In genomic region chr5:43063731-43064171, GRCh38 we compare ENCODE assay signal across 8 cellular contexts. TPM values are rescaled to one million over a fixed set of nuclear protein-coding genes. Genes with fewer than 3 reads are reported as not detected.
A peak's percentile ranks its signal among the peaks of the same experiment; 100 is the strongest.
DNase-seq lines count a peak whose midpoint lies in the region; ATAC-seq and TF ChIP-seq lines count a peak whose summit lies in the region.

No MANE protein-coding gene starts in this region.

- peaks cover 40% of the 10 kb centered on the region for H3K4me1 ChIP-seq in SJSA1 (replicated peaks)
- peaks cover 11 to 26% (median 12%) of the 10 kb centered on the region in 3 donors for H3K4me1 ChIP-seq in esophagus squamous epithelium
- H3K4me1 ChIP-seq in gastrocnemius medialis: peaks cover 18 to 21% of the 10 kb centered on the region in 2 donors

- H3K4me3 ChIP-seq in SJSA1 (no peak overlapping the region; the same call in 1 of the 2 replicates), esophagus squamous epithelium (no peak overlapping the region), gastrocnemius medialis (peak overlapping the region in 1 of 4 donors; percentile 88)

- TF ChIP-seq POLR2A in esophagus squamous epithelium (IDR thresholded peaks at IDR 0.05): no peak
- no peak for TF ChIP-seq POLR2A in gastrocnemius medialis (IDR thresholded peaks at IDR 0.05)

- peak overlapping the region; percentile 98 for H3K27ac ChIP-seq in SJSA1
- peak overlapping the region; percentile 18 to 99 (median 99) for H3K27ac ChIP-seq in esophagus squamous epithelium
- H3K27ac ChIP-seq in gastrocnemius medialis: peak overlapping the region; percentile 91 to 98 (median 94)

- DNase-seq in GDM1 (lab: John Stamatoyannopoulos, UW) (peak; percentile 39), SJSA1 (ENCODE audit: low read depth in 1 of 2, low spot score in 2 of 2) (peak; percentile 55 to 66), esophagus squamous epithelium (lab: John Stamatoyannopoulos, UW) (no peak), gastrocnemius medialis (no peak), NOMO-1 treated with dmso at 0.1 percent for 144 hours (lab: John Stamatoyannopoulos, UW; ENCODE audit: unreplicated experiment) (no peak), DMS79 treated with DMSO at 0.1 percent for 48 hours (lab: John Stamatoyannopoulos, UW) (no peak)

- intact Hi-C loops in esophagus squamous epithelium (cut with DNase I) (no loop called here), gastrocnemius medialis (cut with DNase I; ENCODE audit: low total_unique reads) (loop anchor here (2.0 to 10.0 kb wide), 3 partner anchors 45 to 1159 kb away; partner anchors contain the start of gene RIMOC1)

- 83 to 86% methylated on average over 4 to 12 of the region's 12 CpGs for WGBS in esophagus squamous epithelium, 2 donors

- TF ChIP-seq CTCF in esophagus squamous epithelium (IDR thresholded peaks at IDR 0.05) (no peak), gastrocnemius medialis (IDR thresholded peaks at IDR 0.05 in 4 of 5, conservative IDR thresholded peaks at IDR 0.05 in 1 of 5) (no peak)

- in situ Hi-C loops in gastrocnemius medialis (cut with MboI; ENCODE audit: low sequenced_read_pairs in 4 of 4): no loop called here

- no peak for ATAC-seq in gastrocnemius medialis
- ATAC-seq in HG03565 (IDR thresholded peaks at IDR 0.05; ENCODE audit: unreplicated experiment): no peak
- ATAC-seq in GM19463 (IDR thresholded peaks at IDR 0.05; ENCODE audit: unreplicated experiment): no peak

- H3K27me3 ChIP-seq in SJSA1 (replicated peaks): no peaks in the 10 kb centered on the region
- no peaks in the 10 kb centered on the region for H3K27me3 ChIP-seq in esophagus squamous epithelium
- no peaks in the 10 kb centered on the region for H3K27me3 ChIP-seq in gastrocnemius medialis

- no peaks in the 10 kb centered on the region for H3K9me3 ChIP-seq in SJSA1 (replicated peaks)
- H3K9me3 ChIP-seq in esophagus squamous epithelium: no peaks in the 10 kb centered on the region
- no peaks in the 10 kb centered on the region for H3K9me3 ChIP-seq in gastrocnemius medialis

- peaks cover 26% of the 10 kb centered on the region; the same call in 1 of the 2 replicates for H3K36me3 ChIP-seq in SJSA1
- H3K36me3 ChIP-seq in esophagus squamous epithelium: no peaks in the 10 kb centered on the region
- no peaks in the 10 kb centered on the region for H3K36me3 ChIP-seq in gastrocnemius medialis

RNA-seq across cellular contexts. Expression of gene ANXA2R, which starts 23.6 kb away (rescaled TPM):
- 1.4 and 2.5 TPM in 2 replicates for total RNA-seq in SJSA1 (2014; rRNA removed; shearing (Covaris generic))
- total RNA-seq in esophagus squamous epithelium (1 to 10 TPM in 2 of 4 donors, under 1 TPM in 2; 0.57 to 2.5 (median 1.6) TPM), gastrocnemius medialis (1 to 10 TPM; 1.1 to 3.3 (median 1.4) TPM)

RNA-seq across cellular contexts. Expression of gene ZNF131, which starts 57.0 kb away (rescaled TPM):
- total RNA-seq in SJSA1 (2014; rRNA removed; shearing (Covaris generic)): 47.5 and 50.9 TPM in 2 replicates
- total RNA-seq in esophagus squamous epithelium: 10 to 100 TPM; 20.7 to 48.1 (median 35.6) TPM
- 10 to 100 TPM; 16.4 to 44.6 (median 18.7) TPM for total RNA-seq in gastrocnemius medialis

Comparison
In these comparisons a context has a peak if more than half of its experiments do, and no peak if none do; other contexts are left out.
1. DNase-seq: peak in GDM1 (single experiment) and SJSA1 (2 of 2); none in esophagus squamous epithelium (single experiment), gastrocnemius medialis (0 of 2), NOMO-1 treated with dmso at 0.1 percent for 144 hours (single experiment) and DMS79 treated with DMSO at 0.1 percent for 48 hours (single experiment).
2. Peak in every context shown above with its lines, with median percentiles within 50 percentile points of each other: H3K27ac ChIP-seq.